In the genomic region with DNA sequence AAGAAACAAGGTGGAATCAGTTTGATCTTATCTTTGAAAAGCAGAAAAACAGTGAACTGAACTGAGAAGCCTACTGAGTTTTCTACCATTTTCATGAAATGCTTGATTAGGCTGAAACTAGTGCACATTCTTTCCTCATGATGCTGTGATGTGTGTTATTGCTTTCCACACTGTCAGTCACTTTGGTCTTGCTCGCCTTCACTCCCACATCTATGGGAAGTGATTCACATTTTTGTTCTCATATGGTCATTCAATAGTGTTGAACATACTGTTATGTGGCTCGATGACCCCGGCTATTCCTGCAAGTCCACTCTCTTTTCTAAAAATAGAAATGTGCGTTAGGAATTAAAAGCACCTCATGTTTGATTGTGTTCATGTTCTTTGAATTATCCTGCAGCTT, we compare ENCODE assay signal across 14 cellular contexts.
DNase-seq lines count a peak whose midpoint lies in the region; ATAC-seq, FAIRE-seq and TF ChIP-seq lines count a peak whose summit lies in the region.
"Had no signal": no experiment of that assay in that cellular context is flagged by ENCODE, and none has a peak within 500 bp of the region (broad histone marks: within the 10 kb centered on the region; RNA-seq: fewer than 3 reads in every experiment).

No MANE protein-coding gene starts in this region.

- FAIRE-seq in H54 (lab: Jason Lieb, UNC): peak; percentile 86

- DNase-seq in H54 (ENCODE audit: insufficient read length, low spot score) (no peak), amniotic stem cell (lab: John Stamatoyannopoulos, UW) (peak; percentile 27), fibroblast of villous mesenchyme (ENCODE audit: low read depth) (peak; percentile 91), retinal pigment epithelial cell (ENCODE audit: low read depth) (peak; percentile 92), NCI-H345 treated with DMSO at 0.1 percent for 48 hours (lab: John Stamatoyannopoulos, UW; ENCODE audit: unreplicated experiment) (no peak), mesenteric fat pad (ENCODE audit: low spot score) (no peak)
- DNase-seq: activated B cell treated with CpG ODN at 0.5 μM for 24 hours; activated T-cell treated with anti-CD3 and anti-CD28 coated beads, Interleukin-2, amount 50 U/mL, for 1 hour; NCI-H1694 treated with DMSO at 0.1 percent for 48 hours; psoas muscle; SJCRH30 had no signal

- TF ChIP-seq CTCF in fibroblast of villous mesenchyme (IDR thresholded peaks at IDR 0.05; ENCODE audit: insufficient read depth, low read depth, low read length) (no peak), retinal pigment epithelial cell (conservative IDR thresholded peaks at IDR 0.05; ENCODE audit: low read depth, low read length) (no peak)

- H3K4me3 ChIP-seq in fibroblast of villous mesenchyme (ENCODE audit: low read depth, low read length): no peak overlapping the region
- H3K4me3 ChIP-seq in retinal pigment epithelial cell (ENCODE audit: low read length): no peak overlapping the region
- H3K4me3 ChIP-seq: gastroesophageal sphincter, psoas muscle, SJCRH30 had no signal

- TF ChIP-seq POLR2A in H54 (IDR thresholded peaks at IDR 0.05; ENCODE audit: low read depth, low read length): no peak

- no peak for ATAC-seq in HG03354 (IDR thresholded peaks at IDR 0.05; ENCODE audit: poor library complexity, severe bottlenecking, unreplicated experiment)
- ATAC-seq in HG03135 (IDR thresholded peaks at IDR 0.05; ENCODE audit: unreplicated experiment): no peak
- ATAC-seq: gastroesophageal sphincter, psoas muscle had no signal

Comparison
In these comparisons a context has a peak if more than half of its experiments do, and no peak if none do; other contexts are left out.
1. DNase-seq: peak in amniotic stem cell (single experiment), fibroblast of villous mesenchyme (single experiment) and retinal pigment epithelial cell (single experiment); none in H54 (single experiment), NCI-H345 treated with DMSO at 0.1 percent for 48 hours (single experiment) and mesenteric fat pad (single experiment).